In genomic region chr6:48233063-48233462, GRCh38 we compare ENCODE assay signal across 6 cellular contexts.
"Had no signal": no experiment of that assay in that cellular context is flagged by ENCODE, and none has a peak within 500 bp of the region (broad histone marks: within the 10 kb centered on the region; RNA-seq: fewer than 3 reads in every experiment).

No MANE protein-coding gene starts in this region.

- H3K4me2 ChIP-seq: GM23338 had no signal

- H3K4me3 ChIP-seq: GM23338, K562 had no signal

- DNase-seq: H9, HCEC 1CT, IMR-90 had no signal

- H2AFZ ChIP-seq: GM23338 had no signal

- H3K27ac ChIP-seq: HL-60 had no signal

- ATAC-seq: GM23338, K562 had no signal
